In the genomic region with DNA sequence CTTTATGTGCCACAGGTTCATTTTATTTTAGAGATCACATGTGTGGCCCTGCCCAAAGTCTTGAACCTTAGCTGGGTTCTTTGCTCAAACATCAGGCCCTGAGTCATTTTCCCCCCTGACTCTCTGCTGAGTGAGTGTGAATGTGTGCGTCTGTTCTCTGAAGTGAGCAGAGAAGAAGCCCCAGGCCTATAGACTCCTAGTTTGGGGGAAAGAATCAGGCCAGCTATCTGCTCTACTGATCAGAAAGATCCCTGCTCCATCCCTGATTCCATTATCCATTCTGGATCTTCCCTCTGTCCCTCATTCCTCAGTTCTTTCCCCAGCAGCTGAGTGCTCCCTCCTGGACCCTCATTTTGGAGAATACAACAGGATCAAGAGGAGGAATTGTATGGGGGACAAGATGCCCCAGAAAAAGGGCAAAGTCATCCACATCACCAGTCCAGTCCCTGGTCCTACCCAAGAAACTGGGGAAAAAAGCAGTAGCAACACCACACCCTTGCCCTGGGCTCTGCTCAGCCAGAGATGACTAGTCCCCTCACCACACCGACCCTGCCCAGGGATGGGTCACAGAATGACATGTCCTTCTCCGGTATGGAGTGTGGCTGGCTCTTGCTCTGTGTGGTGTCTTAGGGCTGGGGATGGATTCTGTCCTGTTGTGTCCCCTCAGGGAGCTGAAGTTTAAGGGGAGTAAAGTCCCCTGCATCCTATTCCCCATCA, we compare ENCODE assay signal across 22 cellular contexts. TPM values are rescaled to one million over a fixed set of nuclear protein-coding genes. Genes with fewer than 3 reads are reported as not detected.
"Had no signal": no experiment of that assay in that cellular context is flagged by ENCODE, and none has a peak within 500 bp of the region (broad histone marks: within the 10 kb centered on the region; RNA-seq: fewer than 3 reads in every experiment).

No MANE protein-coding gene starts in this region.

- FAIRE-seq: pancreas had no signal

- H3K9me3 Mint-ChIP-seq: activated naive CD8-positive, alpha-beta T cell treated with anti-CD3 and anti-CD28 coated beads, Interleukin-2, amount 10 ng/mL, durations not matched to agents 7 days and 5 days; activated T-helper 1 cell treated with anti-CD3 and anti-CD28 coated beads, Interleukin-12 subunit alpha, Interleukin-12 subunit beta, Interleukin-2, Interleukin-4 antibody, amounts not matched to agents 30 ng/mL and 10 ng/mL and 1 ng/mL, durations not matched to agents 14 hours and 24 hours and 36 hours; naive thymus-derived CD4-positive, alpha-beta T cell; T-helper 1 cell treated with Interleukin-12 subunit alpha and Interleukin-12 subunit beta and Interleukin-4 antibody, amounts not matched to agents 30 μg/mL and 1 μg/mL, for 36 hours had no signal

- H3K9me3 ChIP-seq: esophagus muscularis mucosa, heart right ventricle, pancreas, sigmoid colon, tibial artery had no signal

- DNase-seq: activated CD4-positive, alpha-beta T cell treated with anti-CD3 and anti-CD28 coated beads, Interleukin-2, amount 50 U/mL, for 4 hours; activated CD4-positive, CD25-positive, alpha-beta regulatory T cell treated with anti-CD3 and anti-CD28 coated beads, Interleukin-2, amount 50 U/mL, for 72 hours; activated naive CD8-positive, alpha-beta T cell treated with anti-CD3 and anti-CD28 coated beads, Interleukin-2, amount 10 ng/mL, durations not matched to agents 7 days and 5 days; heart right ventricle; left ventricle myocardium superior; mesendoderm; naive thymus-derived CD4-positive, alpha-beta T cell; sigmoid colon; stimulated activated CD4-positive, alpha-beta T cell treated with anti-CD3 and anti-CD28 coated beads, Interleukin-4, amount 100 ng/mL, for 4 hours; stimulated activated naive CD4-positive, alpha-beta T cell treated with Interleukin-2 at 50 U/mL for 16 hours; tibial artery had no signal

- ATAC-seq: heart right ventricle; left ventricle myocardium superior; naive thymus-derived CD4-positive, alpha-beta T cell; pancreas had no signal

- H3K4me3 Mint-ChIP-seq: activated naive CD8-positive, alpha-beta T cell treated with anti-CD3 and anti-CD28 coated beads, Interleukin-2, amount 10 ng/mL, durations not matched to agents 7 days and 5 days; activated T-helper 1 cell treated with anti-CD3 and anti-CD28 coated beads, Interleukin-12 subunit alpha, Interleukin-12 subunit beta, Interleukin-2, Interleukin-4 antibody, amounts not matched to agents 30 ng/mL and 10 ng/mL and 1 ng/mL, durations not matched to agents 14 hours and 24 hours and 36 hours; brain; neural progenitor cell; T-helper 1 cell treated with Interleukin-12 subunit alpha and Interleukin-12 subunit beta and Interleukin-4 antibody, amounts not matched to agents 30 μg/mL and 1 μg/mL, for 36 hours had no signal

- H3K9ac ChIP-seq: neural progenitor cell had no signal

- H3K36me3 Mint-ChIP-seq: activated naive CD8-positive, alpha-beta T cell treated with anti-CD3 and anti-CD28 coated beads, Interleukin-2, amount 10 ng/mL, durations not matched to agents 7 days and 5 days; brain had no signal

- H3K27ac Mint-ChIP-seq: activated naive CD8-positive, alpha-beta T cell treated with anti-CD3 and anti-CD28 coated beads, Interleukin-2, amount 10 ng/mL, durations not matched to agents 7 days and 5 days; activated T-helper 1 cell treated with anti-CD3 and anti-CD28 coated beads, Interleukin-12 subunit alpha, Interleukin-12 subunit beta, Interleukin-2, Interleukin-4 antibody, amounts not matched to agents 30 ng/mL and 10 ng/mL and 1 ng/mL, durations not matched to agents 14 hours and 24 hours and 36 hours; brain; naive thymus-derived CD4-positive, alpha-beta T cell; neural progenitor cell; T-helper 1 cell treated with Interleukin-12 subunit alpha and Interleukin-12 subunit beta and Interleukin-4 antibody, amounts not matched to agents 30 μg/mL and 1 μg/mL, for 36 hours had no signal

- H2AFZ ChIP-seq: neural progenitor cell had no signal

- H3K4me2 ChIP-seq: neural progenitor cell had no signal

- H3K4me3 ChIP-seq: coronary artery, esophagus muscularis mucosa, heart right ventricle, neural progenitor cell, pancreas, sigmoid colon, tibial artery had no signal

- H3K27ac ChIP-seq: coronary artery, esophagus muscularis mucosa, heart right ventricle, neural progenitor cell, pancreas, sigmoid colon, tibial artery, VCaP had no signal

- H3K4me1 ChIP-seq: pancreas had no signal

- H3K36me3 ChIP-seq: esophagus muscularis mucosa, heart right ventricle, neural progenitor cell, pancreas, sigmoid colon, tibial artery had no signal

RNA-seq across cellular contexts. Expression of a gene that starts 3.2 kb away (rescaled TPM):
- total RNA-seq: activated naive CD8-positive, alpha-beta T cell treated with anti-CD3 and anti-CD28 coated beads, Interleukin-2, amount 10 ng/mL, durations not matched to agents 7 days and 5 days had no signal

RNA-seq across cellular contexts. Expression of a gene that starts 3.3 kb away (rescaled TPM):
- total RNA-seq: activated CD8-positive, alpha-beta memory T cell treated with anti-CD3 and anti-CD28 coated beads for 36 hours; activated T-helper 1 cell treated with anti-CD3 and anti-CD28 coated beads, Interleukin-12 subunit alpha, Interleukin-12 subunit beta, Interleukin-2, Interleukin-4 antibody, amounts not matched to agents 30 ng/mL and 10 ng/mL and 1 ng/mL, durations not matched to agents 14 hours and 24 hours and 36 hours; renal cortical epithelial cell had no signal

RNA-seq across cellular contexts. Expression of a gene that starts 18.9 kb away (rescaled TPM):
- total RNA-seq: activated CD8-positive, alpha-beta memory T cell treated with anti-CD3 and anti-CD28 coated beads for 36 hours; activated naive CD8-positive, alpha-beta T cell treated with anti-CD3 and anti-CD28 coated beads, Interleukin-2, amount 10 ng/mL, durations not matched to agents 7 days and 5 days; activated T-helper 1 cell treated with anti-CD3 and anti-CD28 coated beads, Interleukin-12 subunit alpha, Interleukin-12 subunit beta, Interleukin-2, Interleukin-4 antibody, amounts not matched to agents 30 ng/mL and 10 ng/mL and 1 ng/mL, durations not matched to agents 14 hours and 24 hours and 36 hours; heart right ventricle; left ventricle myocardium superior; naive thymus-derived CD4-positive, alpha-beta T cell; renal cortical epithelial cell; subcutaneous adipose tissue had no signal
- polyA plus RNA-seq: heart right ventricle; naive thymus-derived CD4-positive, alpha-beta T cell had no signal

RNA-seq across cellular contexts. Expression of a gene that starts 19.0 kb away (rescaled TPM):
- total RNA-seq: activated naive CD8-positive, alpha-beta T cell treated with anti-CD3 and anti-CD28 coated beads, Interleukin-2, amount 10 ng/mL, durations not matched to agents 7 days and 5 days; activated T-helper 1 cell treated with anti-CD3 and anti-CD28 coated beads, Interleukin-12 subunit alpha, Interleukin-12 subunit beta, Interleukin-2, Interleukin-4 antibody, amounts not matched to agents 30 ng/mL and 10 ng/mL and 1 ng/mL, durations not matched to agents 14 hours and 24 hours and 36 hours had no signal
- polyA plus RNA-seq: naive thymus-derived CD4-positive, alpha-beta T cell had no signal
